Comparison of ENCODE assay signal across 2 cellular contexts in the genomic region with DNA sequence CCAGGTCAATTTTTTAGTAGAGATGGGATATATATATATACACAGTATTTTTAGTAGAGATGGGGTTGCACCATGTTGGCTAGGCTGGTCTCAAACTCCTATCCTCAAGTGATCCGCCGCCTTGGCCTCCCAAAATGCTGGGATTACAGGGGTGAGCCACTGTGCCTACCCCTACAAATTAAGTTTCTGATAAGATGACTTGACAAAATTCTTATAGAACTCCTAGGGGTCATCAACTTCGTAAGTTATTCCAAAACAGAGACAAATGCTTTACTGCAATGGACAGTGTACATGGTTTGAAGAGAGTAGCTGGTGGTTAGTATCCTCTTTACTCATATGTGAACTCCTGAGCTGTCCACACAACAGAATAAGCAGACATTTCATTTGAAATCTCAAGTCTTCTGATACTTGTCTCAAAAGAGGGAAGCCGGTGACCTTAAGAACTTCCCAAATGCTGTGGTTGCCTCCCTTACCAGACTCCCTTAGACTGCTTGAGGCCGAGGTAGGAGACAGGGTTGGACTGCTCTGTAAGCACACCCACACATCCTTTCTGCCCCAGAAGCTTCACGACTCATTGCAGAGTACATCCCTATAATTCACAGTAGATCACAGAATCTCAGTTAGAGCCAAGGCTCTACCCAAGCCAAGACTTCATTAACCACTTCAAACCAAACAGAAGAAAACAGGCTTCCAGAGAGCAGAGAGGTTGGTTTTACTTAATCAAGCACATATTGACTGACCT.
TF ChIP-seq lines count a peak whose summit lies in the region.

No MANE protein-coding gene starts in this region.

TF ChIP-seq in K562, 482 proteins besides CTCF, POLR2A, EP300 and RAD21 (continued from another document and continues in another):
- TF ChIP-seq POU5F1 (IDR thresholded peaks at IDR 0.05; ENCODE audit: borderline replicate concordance, low read depth, low read length, partially characterized antibody) (no peak), MAFF (IDR thresholded peaks at IDR 0.05; ENCODE audit: low read length) (peak; percentile 25; the same call in 1 of the 2 replicates), PRPF4 (IDR thresholded peaks at IDR 0.05; ENCODE audit: insufficient read depth, low read depth, low read length, poor library complexity, severe bottlenecking) (no peak), SAFB (IDR thresholded peaks at IDR 0.05; ENCODE audit: borderline replicate concordance, low read depth, low read length) (no peak), CREBBP (IDR thresholded peaks at IDR 0.05; ENCODE audit: low read depth, low read length) (no peak), ZNF57 (CRISPR knock-in tag; IDR thresholded peaks at IDR 0.05) (no peak), DPF2 (IDR thresholded peaks at IDR 0.05) (no peak), ZNF589 (CRISPR knock-in tag; IDR thresholded peaks at IDR 0.05; ENCODE audit: low read depth) (no peak), FOXA1 (IDR thresholded peaks at IDR 0.05; ENCODE audit: borderline replicate concordance) (no peak), NFIC (IDR thresholded peaks at IDR 0.05) (no peak), IFI16 (CRISPR knock-in tag; IDR thresholded peaks at IDR 0.05) (no peak), TCF3 (CRISPR knock-in tag; IDR thresholded peaks at IDR 0.05) (no peak), NFE2 (IDR thresholded peaks at IDR 0.05; ENCODE audit: low read depth) (peak; percentile 41; the same call in 1 of the 2 replicates), ZNF316 (IDR thresholded peaks at IDR 0.05) (peak; percentile 54), ZNF274 (IDR thresholded peaks at IDR 0.05; ENCODE audit: borderline replicate concordance, low read depth, low read length) (no peak), MAFG (tag; conservative IDR thresholded peaks at IDR 0.05) (peak; percentile 68; the same call in 1 of the 2 replicates), SIX5 (IDR thresholded peaks at IDR 0.05; ENCODE audit: borderline replicate concordance in 1 of 2, insufficient read depth in 1 of 2, low read depth in 1 of 2, low read length in 2 of 2) (no peak), CBFA2T2 (conservative IDR thresholded peaks at IDR 0.05) (no peak), CBX2 (IDR thresholded peaks at IDR 0.05; ENCODE audit: insufficient read depth, low read length, poor library complexity, severe bottlenecking) (no peak), SMAD3 (CRISPR knock-in tag; conservative IDR thresholded peaks at IDR 0.05) (no peak)
- TF ChIP-seq, protein P1, sequence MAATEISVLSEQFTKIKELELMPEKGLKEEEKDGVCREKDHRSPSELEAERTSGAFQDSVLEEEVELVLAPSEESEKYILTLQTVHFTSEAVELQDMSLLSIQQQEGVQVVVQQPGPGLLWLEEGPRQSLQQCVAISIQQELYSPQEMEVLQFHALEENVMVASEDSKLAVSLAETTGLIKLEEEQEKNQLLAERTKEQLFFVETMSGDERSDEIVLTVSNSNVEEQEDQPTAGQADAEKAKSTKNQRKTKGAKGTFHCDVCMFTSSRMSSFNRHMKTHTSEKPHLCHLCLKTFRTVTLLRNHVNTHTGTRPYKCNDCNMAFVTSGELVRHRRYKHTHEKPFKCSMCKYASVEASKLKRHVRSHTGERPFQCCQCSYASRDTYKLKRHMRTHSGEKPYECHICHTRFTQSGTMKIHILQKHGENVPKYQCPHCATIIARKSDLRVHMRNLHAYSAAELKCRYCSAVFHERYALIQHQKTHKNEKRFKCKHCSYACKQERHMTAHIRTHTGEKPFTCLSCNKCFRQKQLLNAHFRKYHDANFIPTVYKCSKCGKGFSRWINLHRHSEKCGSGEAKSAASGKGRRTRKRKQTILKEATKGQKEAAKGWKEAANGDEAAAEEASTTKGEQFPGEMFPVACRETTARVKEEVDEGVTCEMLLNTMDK (IDR thresholded peaks at IDR 0.05; ENCODE audit: borderline replicate concordance, insufficient read depth, low read depth, low read length, poor library complexity, severe bottlenecking) = no peak
- TF ChIP-seq, protein P2, sequence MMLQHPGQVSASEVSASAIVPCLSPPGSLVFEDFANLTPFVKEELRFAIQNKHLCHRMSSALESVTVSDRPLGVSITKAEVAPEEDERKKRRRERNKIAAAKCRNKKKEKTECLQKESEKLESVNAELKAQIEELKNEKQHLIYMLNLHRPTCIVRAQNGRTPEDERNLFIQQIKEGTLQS (IDR thresholded peaks at IDR 0.05) = no peak
- TF ChIP-seq, protein P2 (CRISPR knock-in tag; conservative IDR thresholded peaks at IDR 0.05) = no peak
- TF ChIP-seq, protein P3, sequence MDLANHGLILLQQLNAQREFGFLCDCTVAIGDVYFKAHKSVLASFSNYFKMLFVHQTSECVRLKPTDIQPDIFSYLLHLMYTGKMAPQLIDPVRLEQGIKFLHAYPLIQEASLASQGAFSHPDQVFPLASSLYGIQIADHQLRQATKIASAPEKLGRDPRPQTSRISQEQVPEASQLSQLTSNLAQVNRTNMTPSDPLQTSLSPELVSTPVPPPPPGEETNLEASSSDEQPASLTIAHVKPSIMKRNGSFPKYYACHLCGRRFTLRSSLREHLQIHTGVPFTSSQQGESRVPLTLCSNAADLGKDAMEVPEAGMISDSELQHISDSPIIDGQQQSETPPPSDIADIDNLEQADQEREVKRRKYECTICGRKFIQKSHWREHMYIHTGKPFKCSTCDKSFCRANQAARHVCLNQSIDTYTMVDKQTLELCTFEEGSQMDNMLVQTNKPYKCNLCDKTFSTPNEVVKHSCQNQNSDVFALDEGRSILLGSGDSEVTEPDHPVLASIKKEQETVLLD (IDR thresholded peaks at IDR 0.05) = no peak
- TF ChIP-seq, protein P4, sequence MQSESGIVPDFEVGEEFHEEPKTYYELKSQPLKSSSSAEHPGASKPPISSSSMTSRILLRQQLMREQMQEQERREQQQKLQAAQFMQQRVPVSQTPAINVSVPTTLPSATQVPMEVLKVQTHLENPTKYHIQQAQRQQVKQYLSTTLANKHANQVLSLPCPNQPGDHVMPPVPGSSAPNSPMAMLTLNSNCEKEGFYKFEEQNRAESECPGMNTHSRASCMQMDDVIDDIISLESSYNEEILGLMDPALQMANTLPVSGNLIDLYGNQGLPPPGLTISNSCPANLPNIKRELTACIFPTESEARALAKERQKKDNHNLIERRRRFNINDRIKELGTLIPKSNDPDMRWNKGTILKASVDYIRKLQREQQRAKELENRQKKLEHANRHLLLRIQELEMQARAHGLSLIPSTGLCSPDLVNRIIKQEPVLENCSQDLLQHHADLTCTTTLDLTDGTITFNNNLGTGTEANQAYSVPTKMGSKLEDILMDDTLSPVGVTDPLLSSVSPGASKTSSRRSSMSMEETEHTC (IDR thresholded peaks at IDR 0.05) = no peak

TF ChIP-seq in GM23338, 12 proteins besides CTCF, POLR2A, EP300 and RAD21 (continued from another document):
- TF ChIP-seq EZH2phosphoT487 (IDR thresholded peaks at IDR 0.05; ENCODE audit: unreplicated experiment) (no peak), NANOG (IDR thresholded peaks at IDR 0.05; ENCODE audit: borderline replicate concordance) (no peak), CREB1 (CRISPR knock-in tag; IDR thresholded peaks at IDR 0.05; ENCODE audit: low read depth) (no peak), ZNF114 (CRISPR knock-in tag; IDR thresholded peaks at IDR 0.05) (no peak)
- TF ChIP-seq, protein P5, sequence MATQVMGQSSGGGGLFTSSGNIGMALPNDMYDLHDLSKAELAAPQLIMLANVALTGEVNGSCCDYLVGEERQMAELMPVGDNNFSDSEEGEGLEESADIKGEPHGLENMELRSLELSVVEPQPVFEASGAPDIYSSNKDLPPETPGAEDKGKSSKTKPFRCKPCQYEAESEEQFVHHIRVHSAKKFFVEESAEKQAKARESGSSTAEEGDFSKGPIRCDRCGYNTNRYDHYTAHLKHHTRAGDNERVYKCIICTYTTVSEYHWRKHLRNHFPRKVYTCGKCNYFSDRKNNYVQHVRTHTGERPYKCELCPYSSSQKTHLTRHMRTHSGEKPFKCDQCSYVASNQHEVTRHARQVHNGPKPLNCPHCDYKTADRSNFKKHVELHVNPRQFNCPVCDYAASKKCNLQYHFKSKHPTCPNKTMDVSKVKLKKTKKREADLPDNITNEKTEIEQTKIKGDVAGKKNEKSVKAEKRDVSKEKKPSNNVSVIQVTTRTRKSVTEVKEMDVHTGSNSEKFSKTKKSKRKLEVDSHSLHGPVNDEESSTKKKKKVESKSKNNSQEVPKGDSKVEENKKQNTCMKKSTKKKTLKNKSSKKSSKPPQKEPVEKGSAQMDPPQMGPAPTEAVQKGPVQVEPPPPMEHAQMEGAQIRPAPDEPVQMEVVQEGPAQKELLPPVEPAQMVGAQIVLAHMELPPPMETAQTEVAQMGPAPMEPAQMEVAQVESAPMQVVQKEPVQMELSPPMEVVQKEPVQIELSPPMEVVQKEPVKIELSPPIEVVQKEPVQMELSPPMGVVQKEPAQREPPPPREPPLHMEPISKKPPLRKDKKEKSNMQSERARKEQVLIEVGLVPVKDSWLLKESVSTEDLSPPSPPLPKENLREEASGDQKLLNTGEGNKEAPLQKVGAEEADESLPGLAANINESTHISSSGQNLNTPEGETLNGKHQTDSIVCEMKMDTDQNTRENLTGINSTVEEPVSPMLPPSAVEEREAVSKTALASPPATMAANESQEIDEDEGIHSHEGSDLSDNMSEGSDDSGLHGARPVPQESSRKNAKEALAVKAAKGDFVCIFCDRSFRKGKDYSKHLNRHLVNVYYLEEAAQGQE (IDR thresholded peaks at IDR 0.05; ENCODE audit: unreplicated experiment) = no peak
